36 cellular contexts compared by ENCODE assay signal in the genomic region with DNA sequence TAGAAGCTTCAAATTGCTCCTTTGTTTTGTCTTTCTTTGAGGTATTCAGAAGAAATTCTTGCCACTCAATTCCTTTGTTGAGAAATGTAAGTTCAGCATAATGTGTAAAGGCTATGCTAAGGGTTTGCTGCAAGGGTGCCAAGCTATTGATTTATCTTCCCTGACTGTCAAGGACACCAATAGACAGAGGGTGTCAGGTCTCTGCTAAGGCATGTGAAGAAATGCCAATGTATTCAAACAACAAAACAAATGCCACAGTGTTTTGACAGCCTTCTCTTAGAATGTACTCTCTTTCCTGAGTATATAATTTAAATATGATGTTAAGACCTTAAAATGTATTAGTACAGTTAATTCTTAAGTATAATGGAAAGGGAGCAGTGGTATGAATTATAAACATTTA.
"Had no signal": no experiment of that assay in that cellular context is flagged by ENCODE, and none has a peak within 500 bp of the region (broad histone marks: within the 10 kb centered on the region; RNA-seq: fewer than 3 reads in every experiment).

No MANE protein-coding gene starts in this region.

- ATAC-seq: activated CD4-positive, alpha-beta T cell treated with anti-CD3 and anti-CD28 coated beads for 36 hours; activated CD8-positive, alpha-beta memory T cell treated with anti-CD3 and anti-CD28 coated beads, Interleukin-2, amount 10 ng/mL, durations not matched to agents 7 days and 5 days; activated CD8-positive, alpha-beta T cell treated with anti-CD3 and anti-CD28 coated beads, Interleukin-2, amount 10 ng/mL, durations not matched to agents 7 days and 5 days; activated naive CD8-positive, alpha-beta T cell treated with anti-CD3 and anti-CD28 coated beads, Interleukin-2, amount 50 U/mL, for 24 hours; body of pancreas; effector memory CD8-positive, alpha-beta T cell; foreskin keratinocyte; gastrocnemius medialis; heart left ventricle; T-helper 17 cell had no signal

- H3K4me1 Mint-ChIP-seq: activated CD4-positive, alpha-beta T cell treated with anti-CD3 and anti-CD28 coated beads for 36 hours; activated CD4-positive, alpha-beta T cell treated with anti-CD3 and anti-CD28 coated beads, Interleukin-2, amount 10 ng/mL, durations not matched to agents 24 days and 14 days; activated naive CD4-positive, alpha-beta T cell treated with anti-CD3 and anti-CD28 coated beads, Interleukin-2, amount 50 U/mL, for 24 hours; activated naive CD8-positive, alpha-beta T cell treated with anti-CD3 and anti-CD28 coated beads for 36 hours; activated naive CD8-positive, alpha-beta T cell treated with anti-CD3 and anti-CD28 coated beads, Interleukin-2, amount 50 U/mL, for 24 hours; T-helper 17 cell had no signal

- H3K27me3 Mint-ChIP-seq: activated CD4-positive, alpha-beta memory T cell treated with anti-CD3 and anti-CD28 coated beads for 36 hours; activated CD4-positive, alpha-beta T cell treated with anti-CD3 and anti-CD28 coated beads for 36 hours; activated CD4-positive, alpha-beta T cell treated with anti-CD3 and anti-CD28 coated beads, Interleukin-2, amount 10 ng/mL, durations not matched to agents 24 days and 14 days; activated naive CD8-positive, alpha-beta T cell treated with anti-CD3 and anti-CD28 coated beads for 36 hours; T-helper 17 cell had no signal

- H3K27me3 ChIP-seq: adrenal gland, body of pancreas, esophagus muscularis mucosa, foreskin keratinocyte, gastrocnemius medialis, heart left ventricle had no signal

- H3K36me3 Mint-ChIP-seq: activated CD4-positive, alpha-beta memory T cell treated with anti-CD3 and anti-CD28 coated beads for 36 hours; activated CD8-positive, alpha-beta memory T cell treated with anti-CD3 and anti-CD28 coated beads, Interleukin-2, amount 10 ng/mL, durations not matched to agents 7 days and 5 days; activated naive CD4-positive, alpha-beta T cell treated with anti-CD3 and anti-CD28 coated beads, Interleukin-2, amount 50 U/mL, for 24 hours; activated naive CD8-positive, alpha-beta T cell treated with anti-CD3 and anti-CD28 coated beads for 36 hours had no signal

- H3K27ac ChIP-seq: adrenal gland, body of pancreas, esophagus muscularis mucosa, foreskin keratinocyte, gastrocnemius medialis, heart left ventricle, WERI-Rb-1 had no signal

- H3K9me3 Mint-ChIP-seq: activated CD4-positive, alpha-beta memory T cell treated with anti-CD3 and anti-CD28 coated beads for 36 hours; activated CD4-positive, alpha-beta T cell treated with anti-CD3 and anti-CD28 coated beads, Interleukin-2, amount 10 ng/mL, durations not matched to agents 24 days and 14 days; activated naive CD4-positive, alpha-beta T cell treated with anti-CD3 and anti-CD28 coated beads for 36 hours; activated naive CD4-positive, alpha-beta T cell treated with anti-CD3 and anti-CD28 coated beads, Interleukin-2, amount 50 U/mL, for 24 hours; activated naive CD8-positive, alpha-beta T cell treated with anti-CD3 and anti-CD28 coated beads for 36 hours; activated naive CD8-positive, alpha-beta T cell treated with anti-CD3 and anti-CD28 coated beads, Interleukin-2, amount 50 U/mL, for 24 hours; activated T-helper 1 cell treated with anti-CD3 and anti-CD28 coated beads, Interleukin-12 subunit alpha, Interleukin-12 subunit beta, Interleukin-2, Interleukin-4 antibody, amounts not matched to agents 30 ng/mL and 10 ng/mL and 1 ng/mL, durations not matched to agents 14 hours and 24 hours and 36 hours; activated T-helper 2 cell treated with anti-CD3 and anti-CD28 coated beads, Interferon-gamma antibody, Interleukin-2, Interleukin-4, amounts not matched to agents 10 μg/mL and 5 μg/mL and 100 μg/mL, durations not matched to agents 14 hours and 24 hours and 36 hours; effector memory CD8-positive, alpha-beta T cell; T-helper 2 cell treated with Interferon-gamma antibody and Interleukin-4, amounts not matched to agents 5 μg/mL and 100 μg/mL, for 36 hours had no signal

- H3K4me3 ChIP-seq: adrenal gland, body of pancreas, esophagus muscularis mucosa, gastrocnemius medialis, heart left ventricle had no signal

- H3K27ac Mint-ChIP-seq: activated CD4-positive, alpha-beta memory T cell treated with anti-CD3 and anti-CD28 coated beads for 36 hours; activated CD4-positive, alpha-beta T cell treated with anti-CD3 and anti-CD28 coated beads for 36 hours; activated CD4-positive, alpha-beta T cell treated with anti-CD3 and anti-CD28 coated beads, Interleukin-2, amount 10 ng/mL, durations not matched to agents 24 days and 14 days; activated CD8-positive, alpha-beta memory T cell treated with anti-CD3 and anti-CD28 coated beads, Interleukin-2, amount 10 ng/mL, durations not matched to agents 7 days and 5 days; activated CD8-positive, alpha-beta T cell treated with anti-CD3 and anti-CD28 coated beads, Interleukin-2, amount 10 ng/mL, durations not matched to agents 7 days and 5 days; activated naive CD4-positive, alpha-beta T cell treated with anti-CD3 and anti-CD28 coated beads for 36 hours; activated naive CD4-positive, alpha-beta T cell treated with anti-CD3 and anti-CD28 coated beads, Interleukin-2, amount 50 U/mL, for 24 hours; activated naive CD8-positive, alpha-beta T cell treated with anti-CD3 and anti-CD28 coated beads for 36 hours; activated naive CD8-positive, alpha-beta T cell treated with anti-CD3 and anti-CD28 coated beads, Interleukin-2, amount 50 U/mL, for 24 hours; activated T-helper 1 cell treated with anti-CD3 and anti-CD28 coated beads, Interleukin-12 subunit alpha, Interleukin-12 subunit beta, Interleukin-2, Interleukin-4 antibody, amounts not matched to agents 30 ng/mL and 10 ng/mL and 1 ng/mL, durations not matched to agents 14 hours and 24 hours and 36 hours; activated T-helper 2 cell treated with anti-CD3 and anti-CD28 coated beads, Interferon-gamma antibody, Interleukin-2, Interleukin-4, amounts not matched to agents 10 μg/mL and 5 μg/mL and 100 μg/mL, durations not matched to agents 14 hours and 24 hours and 36 hours; effector memory CD8-positive, alpha-beta T cell; T-helper 17 cell; T-helper 2 cell treated with Interferon-gamma antibody and Interleukin-4, amounts not matched to agents 5 μg/mL and 100 μg/mL, for 36 hours had no signal

- H3K36me3 ChIP-seq: adrenal gland, esophagus muscularis mucosa, gastrocnemius medialis, heart left ventricle, WERI-Rb-1 had no signal

- DNase-seq: activated CD4-positive, alpha-beta memory T cell treated with anti-CD3 and anti-CD28 coated beads for 36 hours; activated CD4-positive, alpha-beta T cell treated with anti-CD3 and anti-CD28 coated beads for 36 hours; activated CD4-positive, alpha-beta T cell treated with anti-CD3 and anti-CD28 coated beads, Interleukin-2, amount 10 ng/mL, durations not matched to agents 24 days and 14 days; activated CD4-positive, CD25-positive, alpha-beta regulatory T cell; activated CD4-positive, CD25-positive, alpha-beta regulatory T cell treated with anti-CD3 and anti-CD28 coated beads, Interleukin-2, amount 50 U/mL, for 72 hours; activated CD8-positive, alpha-beta memory T cell treated with anti-CD3 and anti-CD28 coated beads, Interleukin-2, amount 10 ng/mL, durations not matched to agents 7 days and 5 days; activated CD8-positive, alpha-beta memory T cell treated with anti-CD3 and anti-CD28 coated beads, Interleukin-2, amount 50 U/mL, for 4 hours; activated CD8-positive, alpha-beta T cell treated with anti-CD3 and anti-CD28 coated beads, Interleukin-2, amount 10 ng/mL, durations not matched to agents 7 days and 5 days; activated effector memory CD4-positive, alpha-beta T cell treated with anti-CD3 and anti-CD28 coated beads, Interleukin-2, amount 50 U/mL, for 16 hours; activated naive CD4-positive, alpha-beta T cell treated with anti-CD3 and anti-CD28 coated beads for 36 hours; activated naive CD8-positive, alpha-beta T cell treated with anti-CD3 and anti-CD28 coated beads for 36 hours; activated naive CD8-positive, alpha-beta T cell treated with anti-CD3 and anti-CD28 coated beads, Interleukin-2, amount 50 U/mL, for 24 hours; activated T-cell treated with anti-CD3 and anti-CD28 coated beads, Interleukin-2, amount 50 U/mL, for 1 hour; activated T-cell treated with anti-CD3 and anti-CD28 coated beads, Interleukin-2, amount 50 U/mL, for 48 hours; adrenal gland; amygdala; aorta; body of pancreas; caudate nucleus; cortex of kidney; dermis blood vessel endothelial cell; effector CD4-positive, alpha-beta T cell; effector memory CD8-positive, alpha-beta T cell; erythroblast; foreskin keratinocyte; gastrocnemius medialis; glutamatergic neuron; heart left ventricle; T-helper 17 cell; T1000; WERI-Rb-1 had no signal

- H3K4me1 ChIP-seq: adrenal gland, body of pancreas, esophagus muscularis mucosa, gastrocnemius medialis, heart left ventricle had no signal

- H3K4me3 Mint-ChIP-seq: activated CD4-positive, alpha-beta memory T cell treated with anti-CD3 and anti-CD28 coated beads for 36 hours; activated CD4-positive, alpha-beta T cell treated with anti-CD3 and anti-CD28 coated beads for 36 hours; activated CD4-positive, alpha-beta T cell treated with anti-CD3 and anti-CD28 coated beads, Interleukin-2, amount 10 ng/mL, durations not matched to agents 24 days and 14 days; activated CD8-positive, alpha-beta memory T cell treated with anti-CD3 and anti-CD28 coated beads, Interleukin-2, amount 10 ng/mL, durations not matched to agents 7 days and 5 days; activated CD8-positive, alpha-beta T cell treated with anti-CD3 and anti-CD28 coated beads, Interleukin-2, amount 10 ng/mL, durations not matched to agents 7 days and 5 days; activated naive CD4-positive, alpha-beta T cell treated with anti-CD3 and anti-CD28 coated beads for 36 hours; activated naive CD4-positive, alpha-beta T cell treated with anti-CD3 and anti-CD28 coated beads, Interleukin-2, amount 50 U/mL, for 24 hours; activated naive CD8-positive, alpha-beta T cell treated with anti-CD3 and anti-CD28 coated beads for 36 hours; activated naive CD8-positive, alpha-beta T cell treated with anti-CD3 and anti-CD28 coated beads, Interleukin-2, amount 50 U/mL, for 24 hours; activated T-helper 1 cell treated with anti-CD3 and anti-CD28 coated beads, Interleukin-12 subunit alpha, Interleukin-12 subunit beta, Interleukin-2, Interleukin-4 antibody, amounts not matched to agents 30 ng/mL and 10 ng/mL and 1 ng/mL, durations not matched to agents 14 hours and 24 hours and 36 hours; effector memory CD8-positive, alpha-beta T cell; T-helper 17 cell; T-helper 2 cell treated with Interferon-gamma antibody and Interleukin-4, amounts not matched to agents 5 μg/mL and 100 μg/mL, for 36 hours had no signal
